ENCODE assay signal across 1 cellular context in the genomic region with DNA sequence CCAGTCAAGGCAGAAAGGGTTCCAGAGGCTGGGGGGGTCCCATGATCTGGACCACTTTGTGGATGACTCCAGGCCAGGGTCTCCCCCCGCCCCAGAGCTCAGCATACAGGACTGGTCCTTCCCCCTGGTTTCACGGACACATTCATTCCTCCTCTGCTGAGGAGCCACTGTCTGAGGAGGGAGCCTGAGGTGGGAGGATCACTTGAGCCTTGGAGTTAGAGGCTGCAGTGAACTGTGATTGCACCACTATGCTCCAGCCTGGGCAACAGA.
TF ChIP-seq lines count a peak whose summit lies in the region.

No MANE protein-coding gene starts in this region.

TF ChIP-seq in HepG2, 621 proteins besides CTCF, POLR2A, EP300 and RAD21 (continued from another document):
- TF ChIP-seq ZNF263 (CRISPR knock-in tag; IDR thresholded peaks at IDR 0.05) (0 out of 2 replicates have a peak, but pooled peaks have one; percentile 26), ZNF121 (CRISPR knock-in tag; IDR thresholded peaks at IDR 0.05) (peak; percentile 39; the same call in 1 of the 2 replicates), CEBPG (CRISPR knock-in tag; IDR thresholded peaks at IDR 0.05) (peak; percentile 14; the same call in 1 of the 2 replicates)
